In the genomic region with DNA sequence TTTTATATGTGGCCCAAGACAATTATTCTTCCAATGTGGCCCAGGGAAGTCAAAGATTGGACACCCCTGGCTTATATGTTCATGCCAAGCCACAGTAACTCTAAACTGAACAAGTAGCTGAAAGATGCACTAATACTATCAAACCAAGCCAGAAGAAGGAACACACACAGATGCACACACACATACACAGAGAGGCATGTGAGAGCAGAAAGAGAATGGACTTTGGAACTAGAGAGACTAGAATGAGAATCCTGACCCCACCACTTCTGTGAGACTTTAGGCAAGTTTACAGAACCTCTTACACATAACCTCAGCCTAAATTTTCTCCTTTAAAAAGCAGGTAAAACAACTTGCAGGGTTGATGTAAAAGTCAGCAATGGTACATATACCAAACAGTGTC, we compare ENCODE assay signal across 30 cellular contexts. TPM values are rescaled to one million over a fixed set of nuclear protein-coding genes. Genes with fewer than 3 reads are reported as not detected.
"Had no signal": no experiment of that assay in that cellular context is flagged by ENCODE, and none has a peak within 500 bp of the region (broad histone marks: within the 10 kb centered on the region; RNA-seq: fewer than 3 reads in every experiment).

No MANE protein-coding gene starts in this region.

- H3K36me3 ChIP-seq: neural progenitor cell, ovary had no signal

- DNase-seq: naive thymus-derived CD8-positive, alpha-beta T cell; occipital lobe; ovary; posterior cingulate gyrus; psoas muscle; right cardiac atrium; spleen; stimulated activated CD4-positive, alpha-beta T cell treated with anti-CD3 and anti-CD28 coated beads, Interleukin-12 subunit alpha, Interleukin-12 subunit beta, amount 100 ng/mL, for 4 hours; stimulated activated CD4-positive, alpha-beta T cell treated with anti-CD3 and anti-CD28 coated beads, Interleukin-1b, Interleukin-23, amount 100 ng/mL, for 48 hours; stimulated activated CD4-positive, alpha-beta T cell treated with anti-CD3 and anti-CD28 coated beads, Interleukin-4, amount 100 ng/mL, for 1 hour; stimulated activated naive B cell treated with anti-CD40 and anti-IgM and Interleukin-4, amounts not matched to agents 10 μg/mL and 1 μg/mL and 100 μg/mL, for 72 hours; stimulated activated naive CD4-positive, alpha-beta T cell treated with Interleukin-2 at 50 U/mL for 16 hours; stomach; thyroid gland; trophoblast cell; upper lobe of left lung had no signal

- H3K9me3 ChIP-seq: ovary, psoas muscle, spleen, stomach, thoracic aorta, thyroid gland, tibial nerve, upper lobe of left lung, vagina had no signal

- H3K4me3 Mint-ChIP-seq: naive thymus-derived CD8-positive, alpha-beta T cell; natural killer cell treated with Interleukin-12 subunit alpha and Interleukin-12 subunit beta and Interleukin-15 and Interleukin-18, amount 100 ng/mL, for 72 hours; neural progenitor cell; stimulated activated effector memory CD8-positive, alpha-beta T cell treated with anti-CD3 and anti-CD28 coated beads, Interleukin-12 subunit alpha, Interleukin-12 subunit beta, amount 100 ng/mL, for 72 hours; stimulated activated naive B cell treated with anti-CD40 and anti-IgM and Interleukin-4, amounts not matched to agents 10 μg/mL and 1 μg/mL and 100 μg/mL, for 72 hours; stimulated activated naive CD8-positive, alpha-beta T cell treated with anti-CD3 and anti-CD28 coated beads, Interleukin-15, Interleukin-2, amounts not matched to agents 100 ng/mL and 50 ng/mL, for 24 hours had no signal

- H3K9me3 Mint-ChIP-seq: naive thymus-derived CD8-positive, alpha-beta T cell; natural killer cell treated with Interleukin-12 subunit alpha and Interleukin-12 subunit beta and Interleukin-15 and Interleukin-18, amount 100 ng/mL, for 72 hours; neural progenitor cell; stimulated activated effector memory CD8-positive, alpha-beta T cell treated with anti-CD3 and anti-CD28 coated beads, Interleukin-12 subunit alpha, Interleukin-12 subunit beta, amount 100 ng/mL, for 72 hours; stimulated activated naive B cell treated with anti-CD40 and anti-IgM and Interleukin-4, amounts not matched to agents 10 μg/mL and 1 μg/mL and 100 μg/mL, for 72 hours; stimulated activated naive CD8-positive, alpha-beta T cell treated with anti-CD3 and anti-CD28 coated beads, Interleukin-15, Interleukin-2, amounts not matched to agents 100 ng/mL and 50 ng/mL, for 24 hours had no signal

- FAIRE-seq: urothelium cell line had no signal

- H3K79me2 ChIP-seq: parathyroid adenoma had no signal

- ATAC-seq: naive thymus-derived CD8-positive, alpha-beta T cell; natural killer cell treated with Interleukin-12 subunit alpha and Interleukin-12 subunit beta and Interleukin-15 and Interleukin-18, amount 100 ng/mL, for 72 hours; psoas muscle; right cardiac atrium; sciatic nerve; stimulated activated effector memory CD8-positive, alpha-beta T cell treated with anti-CD3 and anti-CD28 coated beads, Interleukin-12 subunit alpha, Interleukin-12 subunit beta, amount 100 ng/mL, for 72 hours; stimulated activated naive B cell treated with anti-CD40 and anti-IgM and Interleukin-4, amounts not matched to agents 10 μg/mL and 1 μg/mL and 100 μg/mL, for 72 hours had no signal

- H3K27me3 Mint-ChIP-seq: naive thymus-derived CD8-positive, alpha-beta T cell; natural killer cell treated with Interleukin-12 subunit alpha and Interleukin-12 subunit beta and Interleukin-15 and Interleukin-18, amount 100 ng/mL, for 72 hours; progenitor cell of endocrine pancreas; stimulated activated naive B cell treated with anti-CD40 and anti-IgM and Interleukin-4, amounts not matched to agents 10 μg/mL and 1 μg/mL and 100 μg/mL, for 72 hours; stimulated activated naive CD8-positive, alpha-beta T cell treated with anti-CD3 and anti-CD28 coated beads, Interleukin-15, Interleukin-2, amounts not matched to agents 100 ng/mL and 50 ng/mL, for 24 hours had no signal

- H3K27me3 ChIP-seq: neural progenitor cell, ovary, spleen, stomach, thyroid gland, tibial nerve, upper lobe of left lung, vagina had no signal

- H3K4me1 ChIP-seq: neural progenitor cell, parathyroid adenoma, spleen, stomach, thyroid gland, tibial nerve, upper lobe of left lung, vagina had no signal

- H2AFZ ChIP-seq: neural progenitor cell, parathyroid adenoma had no signal

- H3K4me2 ChIP-seq: neural progenitor cell, smooth muscle cell had no signal

- H3K4me3 ChIP-seq: neural progenitor cell, ovary, psoas muscle, skin epidermis, smooth muscle cell, spleen, stomach, thoracic aorta, thyroid gland, tibial nerve, upper lobe of left lung, vagina had no signal

- H3K27ac ChIP-seq: neural progenitor cell, ovary, parathyroid adenoma, psoas muscle, skin epidermis, spleen, stomach, thoracic aorta, thyroid gland, tibial nerve, upper lobe of left lung, vagina had no signal

- H3K27ac Mint-ChIP-seq: natural killer cell treated with Interleukin-12 subunit alpha and Interleukin-12 subunit beta and Interleukin-15 and Interleukin-18, amount 100 ng/mL, for 72 hours; neural progenitor cell; progenitor cell of endocrine pancreas; stimulated activated effector memory CD8-positive, alpha-beta T cell treated with anti-CD3 and anti-CD28 coated beads, Interleukin-12 subunit alpha, Interleukin-12 subunit beta, amount 100 ng/mL, for 72 hours; stimulated activated naive B cell treated with anti-CD40 and anti-IgM and Interleukin-4, amounts not matched to agents 10 μg/mL and 1 μg/mL and 100 μg/mL, for 72 hours; stimulated activated naive CD8-positive, alpha-beta T cell treated with anti-CD3 and anti-CD28 coated beads, Interleukin-15, Interleukin-2, amounts not matched to agents 100 ng/mL and 50 ng/mL, for 24 hours had no signal

- H3K4me1 Mint-ChIP-seq: neural progenitor cell; stimulated activated effector memory CD8-positive, alpha-beta T cell treated with anti-CD3 and anti-CD28 coated beads, Interleukin-12 subunit alpha, Interleukin-12 subunit beta, amount 100 ng/mL, for 72 hours; stimulated activated naive B cell treated with anti-CD40 and anti-IgM and Interleukin-4, amounts not matched to agents 10 μg/mL and 1 μg/mL and 100 μg/mL, for 72 hours had no signal

- H3K9ac ChIP-seq: neural progenitor cell, parathyroid adenoma had no signal

RNA-seq across cellular contexts. Expression of a gene that starts 52.4 kb away (rescaled TPM):
- total RNA-seq: naive thymus-derived CD8-positive, alpha-beta T cell; natural killer cell treated with Interleukin-12 subunit alpha and Interleukin-12 subunit beta and Interleukin-15 and Interleukin-18, amount 100 ng/mL, for 72 hours; osteoblast; progenitor cell of endocrine pancreas; smooth muscle cell; upper lobe of left lung had no signal
- polyA plus RNA-seq: naive thymus-derived CD8-positive, alpha-beta T cell; smooth muscle cell had no signal
